ENCODE assay signal across 1 cellular context in the genomic region with DNA sequence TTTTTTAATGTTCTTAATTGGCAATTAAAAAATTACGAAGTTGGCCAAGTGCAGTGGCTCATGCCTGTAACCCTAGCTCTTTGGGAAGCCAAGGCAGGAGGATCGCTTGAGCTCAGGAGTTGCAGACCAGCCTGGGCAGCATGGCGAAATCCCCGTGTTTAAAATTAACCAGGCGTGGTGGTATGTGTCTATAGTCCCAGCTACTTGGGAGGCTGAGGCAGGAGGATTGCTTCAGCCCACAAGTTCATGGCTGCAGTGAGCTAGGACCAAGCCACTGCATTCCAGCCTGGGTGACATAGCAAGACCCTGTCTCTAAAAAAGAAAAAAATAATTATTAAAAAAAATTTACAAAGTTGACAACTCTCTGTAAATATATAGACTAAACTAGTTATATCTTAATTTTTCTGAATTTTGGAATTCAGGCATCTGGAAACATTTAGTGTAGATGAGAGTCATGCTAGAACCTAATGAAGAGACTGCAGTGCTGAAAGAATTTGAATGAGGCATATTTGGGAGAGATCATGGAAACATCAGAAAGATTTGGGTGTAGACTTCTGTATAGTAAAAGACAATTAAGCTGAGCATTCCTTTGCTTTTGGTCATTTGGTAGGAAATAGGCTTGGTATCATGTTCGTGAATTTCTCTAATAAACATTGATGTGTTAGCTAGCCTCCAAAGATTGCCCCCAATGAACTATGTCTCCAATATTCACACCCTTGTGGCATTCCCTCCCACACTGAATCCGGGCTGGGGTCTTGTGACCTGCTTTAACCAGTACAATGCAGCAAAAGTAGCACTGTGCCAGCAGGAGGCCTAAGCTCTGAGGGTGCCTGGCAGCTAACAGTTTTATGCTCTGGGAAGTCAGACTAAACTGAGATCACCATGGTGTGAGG.
TF ChIP-seq lines count a peak whose summit lies in the region.

No MANE protein-coding gene starts in this region.

TF ChIP-seq in H1, 55 proteins besides CTCF, POLR2A, EP300 and RAD21:
- TF ChIP-seq KDM5A (IDR thresholded peaks at IDR 0.05; ENCODE audit: low read length) (no peak), CTBP2 (IDR thresholded peaks at IDR 0.05; ENCODE audit: borderline replicate concordance, insufficient read depth, insufficient read length, low read length) (no peak)
- TF ChIP-seq, protein P1, sequence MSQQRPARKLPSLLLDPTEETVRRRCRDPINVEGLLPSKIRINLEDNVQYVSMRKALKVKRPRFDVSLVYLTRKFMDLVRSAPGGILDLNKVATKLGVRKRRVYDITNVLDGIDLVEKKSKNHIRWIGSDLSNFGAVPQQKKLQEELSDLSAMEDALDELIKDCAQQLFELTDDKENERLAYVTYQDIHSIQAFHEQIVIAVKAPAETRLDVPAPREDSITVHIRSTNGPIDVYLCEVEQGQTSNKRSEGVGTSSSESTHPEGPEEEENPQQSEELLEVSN (IDR thresholded peaks at IDR 0.05): peak; percentile 93
- TF ChIP-seq, protein P2, sequence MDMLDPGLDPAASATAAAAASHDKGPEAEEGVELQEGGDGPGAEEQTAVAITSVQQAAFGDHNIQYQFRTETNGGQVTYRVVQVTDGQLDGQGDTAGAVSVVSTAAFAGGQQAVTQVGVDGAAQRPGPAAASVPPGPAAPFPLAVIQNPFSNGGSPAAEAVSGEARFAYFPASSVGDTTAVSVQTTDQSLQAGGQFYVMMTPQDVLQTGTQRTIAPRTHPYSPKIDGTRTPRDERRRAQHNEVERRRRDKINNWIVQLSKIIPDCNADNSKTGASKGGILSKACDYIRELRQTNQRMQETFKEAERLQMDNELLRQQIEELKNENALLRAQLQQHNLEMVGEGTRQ (IDR thresholded peaks at IDR 0.05; ENCODE audit: low read length): peak; percentile 6; the same call in 1 of the 2 replicates
- TF ChIP-seq, protein P3, sequence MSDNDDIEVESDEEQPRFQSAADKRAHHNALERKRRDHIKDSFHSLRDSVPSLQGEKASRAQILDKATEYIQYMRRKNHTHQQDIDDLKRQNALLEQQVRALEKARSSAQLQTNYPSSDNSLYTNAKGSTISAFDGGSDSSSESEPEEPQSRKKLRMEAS (IDR thresholded peaks at IDR 0.05): 0 out of 2 replicates have a peak, but pooled peaks have one; percentile 44
